In genomic region chr10:96532523-96532922, GRCh38 we compare ENCODE assay signal across 1 cellular context.
TF ChIP-seq lines count a peak whose summit lies in the region.

No MANE protein-coding gene starts in this region.

TF ChIP-seq in K562, 482 proteins besides CTCF, POLR2A, EP300 and RAD21:
- TF ChIP-seq ATF7 (IDR thresholded peaks at IDR 0.05), result no peak
- peak; percentile 77 for TF ChIP-seq ZBTB40 (IDR thresholded peaks at IDR 0.05)
- TF ChIP-seq ZBTB40 (CRISPR knock-in tag; IDR thresholded peaks at IDR 0.05), result no peak
